8 cellular contexts compared by ENCODE assay signal in genomic region chr14:64464695-64465094, GRCh38. TPM values are rescaled to one million over a fixed set of nuclear protein-coding genes. Genes with fewer than 3 reads are reported as not detected.
DNase-seq lines count a peak whose midpoint lies in the region; ATAC-seq and TF ChIP-seq lines count a peak whose summit lies in the region.

No MANE protein-coding gene starts in this region.

- CTCF ChIA-PET in PC-9 (lab: Charles Lee), result no interaction called here

- no TSS peak for BruUV-seq in PC-9 (replicated peaks; lab: Mats Ljungman, UMichigan)

- DNase-seq in AG10803 (ENCODE audit: low read depth) (no peak), PC-9 (no peak), Kasumi-1 (lab: John Stamatoyannopoulos, UW) (no peak)
- no peak for DNase-seq in activated CD8-positive, alpha-beta memory T cell treated with anti-CD3 and anti-CD28 coated beads, Interleukin-2, amount 50 U/mL, for 4 hours

- no peaks in the 10 kb centered on the region for H3K79me2 ChIP-seq in PC-9 (ENCODE audit: low read depth)

- ATAC-seq in GM21717 (IDR thresholded peaks at IDR 0.05; ENCODE audit: unreplicated experiment), result peak; percentile 6
- peak; percentile 4 for ATAC-seq in esophagus mucosa
- no peak for ATAC-seq in GM21360 (IDR thresholded peaks at IDR 0.05; ENCODE audit: unreplicated experiment)

- H3K27me3 ChIP-seq in PC-9 (ENCODE audit: insufficient read depth, low read depth) (no peaks in the 10 kb centered on the region), rectal smooth muscle tissue (ENCODE audit: control insufficient read depth, insufficient read depth, low read length) (no peaks in the 10 kb centered on the region)

- H3K9me3 ChIP-seq in PC-9 (ENCODE audit: insufficient read depth, low read depth), result no peaks in the 10 kb centered on the region

- H4K20me1 ChIP-seq in PC-9 (ENCODE audit: insufficient read depth), result no peaks in the 10 kb centered on the region

- H3K27ac ChIP-seq in PC-9 (no peak overlapping the region), rectal smooth muscle tissue (ENCODE audit: low read depth, low read length) (no peak overlapping the region)

- H3K4me1 ChIP-seq in PC-9 (replicated peaks; ENCODE audit: insufficient read depth) (peaks cover 7% of the 10 kb centered on the region; the same call in 1 of the 2 replicates), rectal smooth muscle tissue (ENCODE audit: control insufficient read depth, insufficient read depth, low read length) (peaks cover 4% of the 10 kb centered on the region)

- POLR2A ChIA-PET in PC-9 (lab: Charles Lee; ENCODE audit: unreplicated experiment), result interaction anchor here (0.6 kb wide), 1 partner anchor 30 kb away, joined by 8 read pairs; no protein-coding TSS in a partner anchor

- H3K36me3 ChIP-seq in PC-9 (ENCODE audit: low read depth) (no peaks in the 10 kb centered on the region), rectal smooth muscle tissue (ENCODE audit: control insufficient read depth, insufficient read depth, low read length) (no peaks in the 10 kb centered on the region)

- H3K4me3 ChIP-seq in AG10803 (ENCODE audit: low read length) (peak overlapping the region; percentile 72), PC-9 (peak overlapping the region; percentile 65), rectal smooth muscle tissue (ENCODE audit: low read length) (peak overlapping the region; percentile 87)

- TF ChIP-seq CTCF in AG10803 (conservative IDR thresholded peaks at IDR 0.05; ENCODE audit: low read length), result no peak
- TF ChIP-seq CTCF in PC-9 (conservative IDR thresholded peaks at IDR 0.05), result no peak

- intact Hi-C loops in PC-9 (cut with micrococcal nuclease; ENCODE audit: unreplicated experiment), result no loop called here

- no peaks in the 10 kb centered on the region for H3K9me2 ChIP-seq in PC-9 (ENCODE audit: insufficient read depth)

- peak overlapping the region; percentile 83 for H2AFZ ChIP-seq in PC-9

- H3K9ac ChIP-seq in rectal smooth muscle tissue (ENCODE audit: low read length), result no peak overlapping the region

- H3F3A ChIP-seq in PC-9 (ENCODE audit: insufficient read depth, low read depth), result peaks cover 34% of the 10 kb centered on the region; the same call in 1 of the 2 replicates

- peak overlapping the region; percentile 94 for H3K4me2 ChIP-seq in PC-9

RNA-seq across cellular contexts. Expression of gene AKAP5, which starts 0.6 kb away (rescaled TPM):
- total RNA-seq in PC-9 (2021), result 0.60 and 0.72 TPM in 2 replicates
- 0.16 TPM for total RNA-seq in esophagus mucosa

RNA-seq across cellular contexts. Expression of gene ZBTB25, which starts 38.9 kb away (rescaled TPM):
- total RNA-seq in PC-9 (2021) (18.6 and 22.9 TPM in 2 replicates), esophagus mucosa (5.9 TPM)

RNA-seq across cellular contexts. Expression of gene ZBTB1, which starts 39.9 kb away (rescaled TPM):
- total RNA-seq in PC-9 (2021) (55.4 and 57.2 TPM in 2 replicates), esophagus mucosa (16.5 TPM)
